ENCODE assay signal across 28 cellular contexts in genomic region chr2:119307419-119308140, GRCh38.
"Had no signal": no experiment of that assay in that cellular context is flagged by ENCODE, and none has a peak within 500 bp of the region (broad histone marks: within the 10 kb centered on the region; RNA-seq: fewer than 3 reads in every experiment).

No MANE protein-coding gene starts in this region.

- ATAC-seq: effector memory CD8-positive, alpha-beta T cell; esophagus mucosa; gastroesophageal sphincter; natural killer cell; stimulated activated effector memory CD8-positive, alpha-beta T cell treated with anti-CD3 and anti-CD28 coated beads, Interleukin-12 subunit alpha, Interleukin-12 subunit beta, amount 100 ng/mL, for 72 hours had no signal

- H3K36me3 Mint-ChIP-seq: natural killer cell; stimulated activated effector memory CD8-positive, alpha-beta T cell treated with anti-CD3 and anti-CD28 coated beads, Interleukin-12 subunit alpha, Interleukin-12 subunit beta, amount 100 ng/mL, for 72 hours; type B pancreatic cell had no signal

- H3K4me3 ChIP-seq: gastroesophageal sphincter, lung, ovary, stomach, testis, tibial artery had no signal

- H3K27ac Mint-ChIP-seq: effector memory CD8-positive, alpha-beta T cell; immature natural killer cell; memory B cell; natural killer cell; stimulated activated effector memory CD8-positive, alpha-beta T cell treated with anti-CD3 and anti-CD28 coated beads, Interleukin-12 subunit alpha, Interleukin-12 subunit beta, amount 100 ng/mL, for 72 hours; type B pancreatic cell had no signal

- H3K27me3 ChIP-seq: gastroesophageal sphincter, heart left ventricle, ovary, right atrium auricular region, sigmoid colon, stomach, testis, tibial artery had no signal

- H3K9me3 ChIP-seq: gastroesophageal sphincter, heart left ventricle, ovary, right atrium auricular region, sigmoid colon, stomach, testis, tibial artery had no signal

- H3K4me1 Mint-ChIP-seq: immature natural killer cell had no signal

- FAIRE-seq: colon had no signal

- H3K4me1 ChIP-seq: gastroesophageal sphincter, testis, tibial artery had no signal

- H3K9me3 Mint-ChIP-seq: effector memory CD8-positive, alpha-beta T cell; immature natural killer cell; memory B cell; natural killer cell; stimulated activated effector memory CD8-positive, alpha-beta T cell treated with anti-CD3 and anti-CD28 coated beads, Interleukin-12 subunit alpha, Interleukin-12 subunit beta, amount 100 ng/mL, for 72 hours; type B pancreatic cell had no signal

- H3K27ac ChIP-seq: epithelial cell of prostate, gastroesophageal sphincter, stomach, testis had no signal

- DNase-seq: central memory CD4-positive, alpha-beta T cell; effector memory CD8-positive, alpha-beta T cell; foreskin fibroblast; heart left ventricle; hippocampal formation; immature natural killer cell; islet precursor cell; kidney glomerular epithelial cell; natural killer cell; occipital lobe; ovary; sigmoid colon; stimulated activated CD4-positive, alpha-beta T cell treated with anti-CD3 and anti-CD28 coated beads, Interleukin-2, amount 100 ng/mL, for 24 hours; stimulated activated CD4-positive, alpha-beta T cell treated with anti-CD3 and anti-CD28 coated beads, Interleukin-4, amount 100 ng/mL, for 24 hours; stimulated activated naive CD4-positive, alpha-beta T cell treated with Interleukin-2 at 50 U/mL for 16 hours; stomach; substantia nigra; testis; tibial artery had no signal

- H3K4me3 Mint-ChIP-seq: effector memory CD8-positive, alpha-beta T cell; immature natural killer cell; memory B cell; natural killer cell; stimulated activated effector memory CD8-positive, alpha-beta T cell treated with anti-CD3 and anti-CD28 coated beads, Interleukin-12 subunit alpha, Interleukin-12 subunit beta, amount 100 ng/mL, for 72 hours; type B pancreatic cell had no signal

- H3K27me3 Mint-ChIP-seq: effector memory CD8-positive, alpha-beta T cell; memory B cell; type B pancreatic cell had no signal

- H3K36me3 ChIP-seq: ovary, right atrium auricular region, sigmoid colon had no signal
